Comparison of ENCODE assay signal across 16 cellular contexts in the genomic region with DNA sequence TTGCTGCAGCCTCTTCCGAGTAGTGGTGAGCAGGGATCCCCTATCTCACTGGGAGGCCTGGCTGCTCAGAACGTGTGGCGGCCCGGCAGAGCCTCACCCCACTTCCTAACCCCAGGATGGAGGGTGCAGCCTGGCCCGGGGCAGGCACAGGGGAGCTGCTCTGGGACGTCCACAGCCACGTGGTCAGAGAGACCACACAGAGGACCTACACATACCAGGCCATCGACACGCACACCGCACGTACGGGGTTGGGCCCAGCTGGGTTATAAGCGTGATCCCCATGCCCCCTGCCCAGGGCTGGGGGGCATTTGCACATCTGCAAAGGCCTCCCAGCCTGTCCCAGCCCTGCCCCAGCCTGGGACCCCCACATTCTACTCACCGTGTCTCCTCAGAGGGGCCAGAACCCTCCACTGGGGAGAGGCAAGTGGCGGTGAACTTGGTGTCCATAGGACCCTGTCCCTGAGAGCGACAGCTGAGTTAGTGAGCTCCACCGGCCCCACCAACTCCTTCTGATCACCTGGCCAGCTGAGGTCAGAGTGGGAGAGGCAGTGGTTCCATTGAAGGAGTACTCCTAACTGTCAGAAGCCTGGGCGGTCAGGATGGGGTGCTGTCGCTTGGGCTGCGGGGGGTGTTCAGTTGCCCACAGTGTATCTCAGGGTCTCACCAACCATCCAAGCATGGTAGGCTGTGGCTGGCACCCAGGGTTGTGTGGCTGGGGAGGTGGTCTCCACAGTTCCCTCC. TPM values are rescaled to one million over a fixed set of nuclear protein-coding genes. Genes with fewer than 3 reads are reported as not detected.
"Had no signal": no experiment of that assay in that cellular context is flagged by ENCODE, and none has a peak within 500 bp of the region (broad histone marks: within the 10 kb centered on the region; RNA-seq: fewer than 3 reads in every experiment).

No MANE protein-coding gene starts in this region.

- H3K27me3 ChIP-seq: SJSA1 had no signal

- ATAC-seq: activated T-cell treated with anti-CD3 and anti-CD28 coated beads, Interleukin-2, amount 50 U/mL, for 72 hours; left colon; natural killer cell treated with Interleukin-12 subunit alpha and Interleukin-12 subunit beta and Interleukin-15 and Interleukin-18, amount 100 ng/mL, for 72 hours had no signal

- H3K4me1 ChIP-seq: SJSA1, transverse colon had no signal

- H3K9me3 ChIP-seq: SJSA1, transverse colon had no signal

- H3K36me3 ChIP-seq: SJSA1, transverse colon had no signal

- DNase-seq: activated CD4-positive, alpha-beta memory T cell treated with anti-CD3 and anti-CD28 coated beads for 36 hours; activated CD4-positive, alpha-beta T cell treated with anti-CD3 and anti-CD28 coated beads for 1 hour; activated naive CD4-positive, alpha-beta T cell; activated T-cell treated with anti-CD3 and anti-CD28 coated beads, Interleukin-2, amount 50 U/mL, for 72 hours; dermis blood vessel endothelial cell; left colon; mesenchymal stem cell; occipital lobe; small intestine; SW 1271; transverse colon had no signal

- H3K9me3 Mint-ChIP-seq: activated CD4-positive, alpha-beta memory T cell treated with anti-CD3 and anti-CD28 coated beads for 36 hours; activated T-cell treated with anti-CD3 and anti-CD28 coated beads, Interleukin-2, amount 50 U/mL, for 72 hours; central memory CD8-positive, alpha-beta T cell; natural killer cell treated with Interleukin-12 subunit alpha and Interleukin-12 subunit beta and Interleukin-15 and Interleukin-18, amount 100 ng/mL, for 72 hours; T-helper 2 cell treated with Interferon-gamma antibody and Interleukin-4, amounts not matched to agents 5 μg/mL and 100 μg/mL, for 36 hours had no signal

- H3K27ac Mint-ChIP-seq: activated CD4-positive, alpha-beta memory T cell treated with anti-CD3 and anti-CD28 coated beads for 36 hours; activated T-cell treated with anti-CD3 and anti-CD28 coated beads, Interleukin-2, amount 50 U/mL, for 72 hours; natural killer cell treated with Interleukin-12 subunit alpha and Interleukin-12 subunit beta and Interleukin-15 and Interleukin-18, amount 100 ng/mL, for 72 hours; T-helper 2 cell treated with Interferon-gamma antibody and Interleukin-4, amounts not matched to agents 5 μg/mL and 100 μg/mL, for 36 hours had no signal

- H3K27me3 Mint-ChIP-seq: activated CD4-positive, alpha-beta memory T cell treated with anti-CD3 and anti-CD28 coated beads for 36 hours; central memory CD8-positive, alpha-beta T cell; natural killer cell treated with Interleukin-12 subunit alpha and Interleukin-12 subunit beta and Interleukin-15 and Interleukin-18, amount 100 ng/mL, for 72 hours had no signal

- H3K36me3 Mint-ChIP-seq: activated CD4-positive, alpha-beta memory T cell treated with anti-CD3 and anti-CD28 coated beads for 36 hours; natural killer cell treated with Interleukin-12 subunit alpha and Interleukin-12 subunit beta and Interleukin-15 and Interleukin-18, amount 100 ng/mL, for 72 hours had no signal

- H3K27ac ChIP-seq: SJSA1, transverse colon had no signal

- H3K4me3 ChIP-seq: SJSA1, transverse colon had no signal

- H3K4me3 Mint-ChIP-seq: activated CD4-positive, alpha-beta memory T cell treated with anti-CD3 and anti-CD28 coated beads for 36 hours; activated T-cell treated with anti-CD3 and anti-CD28 coated beads, Interleukin-2, amount 50 U/mL, for 72 hours; central memory CD8-positive, alpha-beta T cell; natural killer cell treated with Interleukin-12 subunit alpha and Interleukin-12 subunit beta and Interleukin-15 and Interleukin-18, amount 100 ng/mL, for 72 hours; T-helper 2 cell treated with Interferon-gamma antibody and Interleukin-4, amounts not matched to agents 5 μg/mL and 100 μg/mL, for 36 hours had no signal

- H3K4me1 Mint-ChIP-seq: central memory CD8-positive, alpha-beta T cell had no signal

RNA-seq across cellular contexts. Expression of a gene that starts 51.2 kb away (rescaled TPM):
- total RNA-seq: dermis blood vessel endothelial cell, glomerular endothelial cell, SJSA1, transverse colon had no signal
